Comparison of ENCODE assay signal across 8 cellular contexts in genomic region chr17:38870259-38871165, GRCh38. TPM values are rescaled to one million over a fixed set of nuclear protein-coding genes. Genes with fewer than 3 reads are reported as not detected.
DNase-seq lines count a peak whose midpoint lies in the region; ATAC-seq, FAIRE-seq and TF ChIP-seq lines count a peak whose summit lies in the region.

No MANE protein-coding gene starts in this region.

- H3K27me3 ChIP-seq in SJSA1 (replicated peaks) (no peaks in the 10 kb centered on the region), parathyroid adenoma (ENCODE audit: control insufficient read depth, insufficient read depth, low read length) (no peaks in the 10 kb centered on the region)

- no peak for FAIRE-seq in urothelium cell line (lab: Jason Lieb, UNC)

- TF ChIP-seq CTCF in parathyroid adenoma (IDR thresholded peaks at IDR 0.05) = no peak

- H3K36me3 ChIP-seq in SJSA1 = peaks cover 49% of the 10 kb centered on the region
- no peaks in the 10 kb centered on the region for H3K36me3 ChIP-seq in parathyroid adenoma (ENCODE audit: control insufficient read depth, insufficient read depth, low read length)

- H3K4me3 ChIP-seq in SJSA1 (peak overlapping the region; percentile 92), parathyroid adenoma (ENCODE audit: low read depth, low read length) (peak overlapping the region; percentile 99)

- peak; percentile 17 for ATAC-seq in HG03342 (IDR thresholded peaks at IDR 0.05; ENCODE audit: unreplicated experiment)

- peak overlapping the region; percentile 96 for H3K9ac ChIP-seq in parathyroid adenoma

- peak overlapping the region; percentile 75 for H2AFZ ChIP-seq in parathyroid adenoma

- peak; percentile 81 for DNase-seq in ELR (ENCODE audit: low read depth)
- peak; percentile 24 to 69 for DNase-seq in SJSA1 (ENCODE audit: low read depth in 1 of 2, low spot score in 2 of 2)
- DNase-seq in activated naive CD4-positive, alpha-beta T cell treated with anti-CD3 and anti-CD28 coated beads, Interleukin-2, amount 50 U/mL, for 16 hours = peak; percentile 69
- DNase-seq in head of caudate nucleus = peak in 41 of 42 donors; percentile 25 to 87 (median 73)
- DNase-seq in urothelium cell line (ENCODE audit: low spot score) = peak; percentile 64
- DNase-seq in iPS-NIHi7 (ENCODE audit: extremely low spot score) = no peak

- peak overlapping the region; percentile 95 for H3K4me2 ChIP-seq in parathyroid adenoma (ENCODE audit: low read length)

- H3K27ac ChIP-seq in SJSA1 (peak overlapping the region; percentile 53), parathyroid adenoma (peak overlapping the region; percentile 78)

- intact Hi-C loops in head of caudate nucleus (cut with DNase I) = loop anchor here (10.0 kb wide), 1 partner anchor 54 kb away; the partner anchor contains the start of gene LASP1NB

- H3K79me2 ChIP-seq in parathyroid adenoma = peaks cover 16% of the 10 kb centered on the region

- H3K9me3 ChIP-seq in SJSA1 (replicated peaks) = peaks cover 4% of the 10 kb centered on the region; the same call in 1 of the 2 replicates
- H3K9me3 ChIP-seq in parathyroid adenoma (ENCODE audit: control insufficient read depth, low read length) = no peaks in the 10 kb centered on the region

- H3K4me1 ChIP-seq in SJSA1 (replicated peaks) = peaks cover 61% of the 10 kb centered on the region
- H3K4me1 ChIP-seq in parathyroid adenoma = peaks cover 17% of the 10 kb centered on the region

RNA-seq across cellular contexts. Expression of gene LASP1, which starts 0.7 kb away (rescaled TPM):
- total RNA-seq in SJSA1 (2014; rRNA removed; shearing (Covaris generic)) = 146 and 174 TPM in 2 replicates

RNA-seq across cellular contexts. Expression of gene RPL23, which starts 17.0 kb away (rescaled TPM):
- total RNA-seq in SJSA1 (2014; rRNA removed; shearing (Covaris generic)) = 817 and 952 TPM in 2 replicates

RNA-seq across cellular contexts. Expression of gene CWC25, which starts 45.4 kb away (rescaled TPM):
- 6.6 and 11.3 TPM in 2 replicates for total RNA-seq in SJSA1 (2014; rRNA removed; shearing (Covaris generic))
